1 cellular context compared by ENCODE assay signal in the genomic region with DNA sequence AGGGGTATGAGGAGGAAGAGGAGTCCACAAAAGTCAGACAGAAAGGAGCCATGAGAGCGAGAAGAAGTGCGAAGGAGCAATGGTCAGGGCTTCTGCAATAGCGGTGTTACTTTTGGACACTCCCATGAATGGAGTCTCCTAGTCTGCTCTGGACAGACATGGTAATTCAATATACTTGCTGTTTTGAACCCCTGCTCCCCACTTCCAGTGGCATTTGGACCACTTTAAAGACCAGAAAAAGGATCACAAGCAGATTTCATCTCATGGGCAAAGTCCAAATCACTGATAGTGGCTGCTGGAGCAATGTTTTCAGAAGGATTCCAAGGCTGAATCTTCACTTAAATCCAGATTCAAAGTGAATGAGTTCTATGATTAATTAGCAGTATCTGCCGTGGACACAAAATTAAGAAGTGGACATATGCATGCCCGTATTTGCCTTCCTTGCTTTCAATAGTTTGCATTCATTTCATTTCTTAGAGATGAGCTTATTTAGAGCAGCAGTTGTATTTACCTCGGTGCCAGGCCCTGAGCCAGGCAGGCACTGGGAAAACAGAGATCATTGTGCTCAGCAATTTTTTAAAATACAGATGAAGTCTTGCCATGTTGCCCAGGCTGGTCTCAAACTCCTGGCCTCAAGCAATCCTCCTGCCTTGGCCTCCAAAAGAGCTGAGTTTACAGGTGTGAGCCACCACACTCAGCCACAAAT.
TF ChIP-seq lines count a peak whose summit lies in the region.

No MANE protein-coding gene starts in this region.

TF ChIP-seq in HepG2, 621 proteins besides CTCF, POLR2A, EP300 and RAD21 (continued from another document):
- TF ChIP-seq, protein P1, sequence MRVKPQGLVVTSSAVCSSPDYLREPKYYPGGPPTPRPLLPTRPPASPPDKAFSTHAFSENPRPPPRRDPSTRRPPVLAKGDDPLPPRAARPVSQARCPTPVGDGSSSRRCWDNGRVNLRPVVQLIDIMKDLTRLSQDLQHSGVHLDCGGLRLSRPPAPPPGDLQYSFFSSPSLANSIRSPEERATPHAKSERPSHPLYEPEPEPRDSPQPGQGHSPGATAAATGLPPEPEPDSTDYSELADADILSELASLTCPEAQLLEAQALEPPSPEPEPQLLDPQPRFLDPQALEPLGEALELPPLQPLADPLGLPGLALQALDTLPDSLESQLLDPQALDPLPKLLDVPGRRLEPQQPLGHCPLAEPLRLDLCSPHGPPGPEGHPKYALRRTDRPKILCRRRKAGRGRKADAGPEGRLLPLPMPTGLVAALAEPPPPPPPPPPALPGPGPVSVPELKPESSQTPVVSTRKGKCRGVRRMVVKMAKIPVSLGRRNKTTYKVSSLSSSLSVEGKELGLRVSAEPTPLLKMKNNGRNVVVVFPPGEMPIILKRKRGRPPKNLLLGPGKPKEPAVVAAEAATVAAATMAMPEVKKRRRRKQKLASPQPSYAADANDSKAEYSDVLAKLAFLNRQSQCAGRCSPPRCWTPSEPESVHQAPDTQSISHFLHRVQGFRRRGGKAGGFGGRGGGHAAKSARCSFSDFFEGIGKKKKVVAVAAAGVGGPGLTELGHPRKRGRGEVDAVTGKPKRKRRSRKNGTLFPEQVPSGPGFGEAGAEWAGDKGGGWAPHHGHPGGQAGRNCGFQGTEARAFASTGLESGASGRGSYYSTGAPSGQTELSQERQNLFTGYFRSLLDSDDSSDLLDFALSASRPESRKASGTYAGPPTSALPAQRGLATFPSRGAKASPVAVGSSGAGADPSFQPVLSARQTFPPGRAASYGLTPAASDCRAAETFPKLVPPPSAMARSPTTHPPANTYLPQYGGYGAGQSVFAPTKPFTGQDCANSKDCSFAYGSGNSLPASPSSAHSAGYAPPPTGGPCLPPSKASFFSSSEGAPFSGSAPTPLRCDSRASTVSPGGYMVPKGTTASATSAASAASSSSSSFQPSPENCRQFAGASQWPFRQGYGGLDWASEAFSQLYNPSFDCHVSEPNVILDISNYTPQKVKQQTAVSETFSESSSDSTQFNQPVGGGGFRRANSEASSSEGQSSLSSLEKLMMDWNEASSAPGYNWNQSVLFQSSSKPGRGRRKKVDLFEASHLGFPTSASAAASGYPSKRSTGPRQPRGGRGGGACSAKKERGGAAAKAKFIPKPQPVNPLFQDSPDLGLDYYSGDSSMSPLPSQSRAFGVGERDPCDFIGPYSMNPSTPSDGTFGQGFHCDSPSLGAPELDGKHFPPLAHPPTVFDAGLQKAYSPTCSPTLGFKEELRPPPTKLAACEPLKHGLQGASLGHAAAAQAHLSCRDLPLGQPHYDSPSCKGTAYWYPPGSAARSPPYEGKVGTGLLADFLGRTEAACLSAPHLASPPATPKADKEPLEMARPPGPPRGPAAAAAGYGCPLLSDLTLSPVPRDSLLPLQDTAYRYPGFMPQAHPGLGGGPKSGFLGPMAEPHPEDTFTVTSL (CRISPR knock-in tag; IDR thresholded peaks at IDR 0.05; ENCODE audit: borderline replicate concordance), result 0 out of 2 replicates have a peak, but pooled peaks have one; percentile 24
- TF ChIP-seq EEA1 (CRISPR knock-in tag; IDR thresholded peaks at IDR 0.05; ENCODE audit: borderline replicate concordance), result no peak
- TF ChIP-seq FOXJ3 (CRISPR knock-in tag; IDR thresholded peaks at IDR 0.05; ENCODE audit: borderline replicate concordance), result peak; percentile 30; the same call in 1 of the 2 replicates
- no peak for TF ChIP-seq SRSF4 (IDR thresholded peaks at IDR 0.05; ENCODE audit: low read depth, low read length, poor library complexity, severe bottlenecking)
- TF ChIP-seq CBX1 (IDR thresholded peaks at IDR 0.05; ENCODE audit: low read depth), result no peak
- no peak for TF ChIP-seq ZNF24 (IDR thresholded peaks at IDR 0.05)
- no peak for TF ChIP-seq KAT2B (IDR thresholded peaks at IDR 0.05; ENCODE audit: borderline replicate concordance, low read depth, low read length)
TF ChIP-seq in HepG2: peak in this region for 19.
